In genomic region chr5:12695651-12696050, GRCh38 we compare ENCODE assay signal across 31 cellular contexts.
A peak's percentile ranks its signal among the peaks of the same experiment; 100 is the strongest.
DNase-seq lines count a peak whose midpoint lies in the region; ATAC-seq, FAIRE-seq and TF ChIP-seq lines count a peak whose summit lies in the region.
"Had no signal": no experiment of that assay in that cellular context is flagged by ENCODE, and none has a peak within 500 bp of the region (broad histone marks: within the 10 kb centered on the region; RNA-seq: fewer than 3 reads in every experiment).

No MANE protein-coding gene starts in this region.

- no peaks in the 10 kb centered on the region for H3K36me3 ChIP-seq in neural cell (ENCODE audit: insufficient read depth, low read length)
- H3K36me3 ChIP-seq: BE2C; BLaER1; BLaER1 treated with 17β-estradiol and CSF1 and Interleukin-3, amounts not matched to agents 10 nM and 100 nM had no signal

- FAIRE-seq in A549 (lab: Jason Lieb, UNC): no peak
- peak; percentile 88 for FAIRE-seq in D721Med (lab: Jason Lieb, UNC)
- FAIRE-seq: A204.1, G401.6 had no signal

- H3K4me2 ChIP-seq in A549 (no peak overlapping the region), neural cell (ENCODE audit: low read length) (peak overlapping the region; percentile 22)
- H3K4me2 ChIP-seq: BLaER1; BLaER1 treated with 17β-estradiol and CSF1 and Interleukin-3, amounts not matched to agents 10 nM and 100 nM had no signal

- TF ChIP-seq EP300 in A549 (IDR thresholded peaks at IDR 0.05) (no peak), neural cell (conservative IDR thresholded peaks at IDR 0.05; ENCODE audit: poor library complexity, severe bottlenecking) (peak; percentile 85)

- H3K9me3 ChIP-seq in A549: no peaks in the 10 kb centered on the region
- H3K9me3 ChIP-seq in neural cell (ENCODE audit: low read length): no peaks in the 10 kb centered on the region
- H3K9me3 ChIP-seq: BE2C; BLaER1; BLaER1 treated with 17β-estradiol and CSF1 and Interleukin-3, amounts not matched to agents 10 nM and 100 nM; Caco-2 had no signal

- peak overlapping the region; percentile 24 for H2AFZ ChIP-seq in neural cell (ENCODE audit: low read depth, low read length)

- H3K27ac ChIP-seq in A549 (no peak overlapping the region), neural cell (ENCODE audit: low read length) (peak overlapping the region; percentile 57)
- H3K27ac ChIP-seq: 22Rv1; BLaER1; BLaER1 treated with 17β-estradiol and CSF1 and Interleukin-3, amounts not matched to agents 10 nM and 100 nM; C4-2B had no signal

- no peaks in the 10 kb centered on the region for H4K20me1 ChIP-seq in neural cell (ENCODE audit: insufficient read depth)
- H4K20me1 ChIP-seq: BLaER1; BLaER1 treated with 17β-estradiol and CSF1 and Interleukin-3, amounts not matched to agents 10 nM and 100 nM had no signal

- POLR2A ChIA-PET in A549 (lab: Yijun Ruan, JAX): no interaction called here

- TF ChIP-seq POLR2A in A549 (IDR thresholded peaks at IDR 0.05; ENCODE audit: low read length): no peak

- H3K79me2 ChIP-seq in neural cell (replicated peaks; ENCODE audit: insufficient read depth, low read length): no peaks in the 10 kb centered on the region

- TF ChIP-seq RAD21 in A549 (conservative IDR thresholded peaks at IDR 0.05 in 1 of 2, IDR thresholded peaks at IDR 0.05 in 1 of 2) (no peak), neural cell (conservative IDR thresholded peaks at IDR 0.05) (no peak)

- H3K9me2 ChIP-seq in neural cell (ENCODE audit: insufficient read depth, low read length): no peaks in the 10 kb centered on the region

- ATAC-seq in A549 (no peak), HG03432 (IDR thresholded peaks at IDR 0.05; ENCODE audit: unreplicated experiment) (no peak)
- ATAC-seq: CD8-positive, alpha-beta T cell had no signal

- no peak overlapping the region for H3K4me3 ChIP-seq in A549
- H3K4me3 ChIP-seq in neural cell (ENCODE audit: low read length): no peak overlapping the region
- H3K4me3 ChIP-seq: BLaER1; BLaER1 treated with 17β-estradiol and CSF1 and Interleukin-3, amounts not matched to agents 10 nM and 100 nM had no signal

- no peaks in the 10 kb centered on the region for H3K4me1 ChIP-seq in A549
- H3K4me1 ChIP-seq: BE2C; BLaER1; BLaER1 treated with 17β-estradiol and CSF1 and Interleukin-3, amounts not matched to agents 10 nM and 100 nM; Caco-2 had no signal

- H3F3A ChIP-seq in neural cell (ENCODE audit: insufficient read depth, low read length, poor library complexity, severe bottlenecking): no peaks in the 10 kb centered on the region

- no peaks in the 10 kb centered on the region for H3K27me3 ChIP-seq in neural cell (ENCODE audit: insufficient read depth, low read depth, low read length)
- H3K27me3 ChIP-seq: BE2C; BLaER1; BLaER1 treated with 17β-estradiol and CSF1 and Interleukin-3, amounts not matched to agents 10 nM and 100 nM had no signal

- CTCF ChIA-PET in A549 (lab: Yijun Ruan, JAX): no interaction called here

- no peak overlapping the region for H3K9ac ChIP-seq in neural cell (ENCODE audit: low read length)
- H3K9ac ChIP-seq: BLaER1; BLaER1 treated with 17β-estradiol and CSF1 and Interleukin-3, amounts not matched to agents 10 nM and 100 nM had no signal

- 11% methylated on average over 1 of the region's 1 CpG for WGBS in A549 (ENCODE audit: missing lambda C conversion rate)

- TF ChIP-seq CTCF in A549 (IDR thresholded peaks at IDR 0.05) (no peak), D721Med (IDR thresholded peaks at IDR 0.05; ENCODE audit: insufficient read depth, missing control alignments) (no peak), neural cell (IDR thresholded peaks at IDR 0.05; ENCODE audit: poor library complexity, severe bottlenecking) (no peak)

- no peak for DNase-seq in A549 (ENCODE audit: low read depth in 1 of 2, low spot score in 1 of 2)
- no peak for DNase-seq in D721Med (ENCODE audit: insufficient read length, low spot score)
- DNase-seq in GM03348 (ENCODE audit: low spot score): no peak
- no peak for DNase-seq in DMS 273 treated with DMSO at 0.1 percent for 48 hours (lab: John Stamatoyannopoulos, UW)
- DNase-seq: 8988T; ACHN; AML-193; BE2C; C1 segment of cervical spinal cord; Caco-2; Calu3; CD4-positive, alpha-beta memory T cell; CD4-positive, alpha-beta T cell; CD4-positive, CD25-positive, alpha-beta regulatory T cell; CD8-positive, alpha-beta memory T cell; CD8-positive, alpha-beta T cell; COR-L47; DMS153; DMS53; DMS79; DMS79 treated with DMSO at 0.1 percent for 48 hours; DND-41; EL had no signal

TF ChIP-seq in A549, 52 proteins besides CTCF, POLR2A, EP300 and RAD21:
- TF ChIP-seq SMC3 (IDR thresholded peaks at IDR 0.05) (no peak), JUN (IDR thresholded peaks at IDR 0.05) (no peak), HDAC2 (IDR thresholded peaks at IDR 0.05) (no peak), MAFK (IDR thresholded peaks at IDR 0.05; ENCODE audit: partially characterized antibody) (peak; percentile 25)

TF ChIP-seq in neural cell, 6 proteins besides CTCF, POLR2A, EP300 and RAD21:
- TF ChIP-seq POLR2AphosphoS5 (IDR thresholded peaks at IDR 0.05) (peak; percentile 77), EZH2 (IDR thresholded peaks at IDR 0.05; ENCODE audit: borderline replicate concordance, insufficient read depth, low read length, poor library complexity, severe bottlenecking) (no peak), REST (IDR thresholded peaks at IDR 0.05; ENCODE audit: borderline replicate concordance) (peak; percentile 65), TAF1 (IDR thresholded peaks at IDR 0.05; ENCODE audit: low read depth) (no peak), SMC3 (conservative IDR thresholded peaks at IDR 0.05; ENCODE audit: poor library complexity) (no peak), MXI1 (conservative IDR thresholded peaks at IDR 0.05; ENCODE audit: poor library complexity, severe bottlenecking) (peak; percentile 62)
